In genomic region chr6:15551798-15552197, GRCh38 we compare ENCODE assay signal across 9 cellular contexts.
DNase-seq lines count a peak whose midpoint lies in the region; ATAC-seq, FAIRE-seq and TF ChIP-seq lines count a peak whose summit lies in the region.
"Had no signal": no experiment of that assay in that cellular context is flagged by ENCODE, and none has a peak within 500 bp of the region (broad histone marks: within the 10 kb centered on the region; RNA-seq: fewer than 3 reads in every experiment).

No MANE protein-coding gene starts in this region.

- H3K36me3 Mint-ChIP-seq in astrocyte (ENCODE audit: low read depth, unreplicated experiment): no peaks in the 10 kb centered on the region

- peaks cover 14% of the 10 kb centered on the region for H3K4me1 Mint-ChIP-seq in astrocyte (ENCODE audit: low read depth, unreplicated experiment)

- no peak overlapping the region for H3K4me3 ChIP-seq in SK-N-SH (ENCODE audit: low read depth in 2 of 2, low read length in 1 of 2)
- H3K4me3 ChIP-seq in astrocyte (ENCODE audit: insufficient read depth, low read depth, low read length): no peak overlapping the region
- H3K4me3 ChIP-seq in upper lobe of right lung: no peak overlapping the region
- H3K4me3 ChIP-seq in breast epithelium: no peak overlapping the region
- no peak overlapping the region for H3K4me3 ChIP-seq in effector memory CD4-positive, alpha-beta T cell (ENCODE audit: insufficient read depth, low read depth, low read length, poor library complexity, severe bottlenecking)
- H3K4me3 ChIP-seq: thoracic aorta had no signal

- H3K27me3 ChIP-seq in SK-N-SH (ENCODE audit: insufficient read depth) (no peaks in the 10 kb centered on the region), astrocyte (ENCODE audit: insufficient read depth, low read length) (no peaks in the 10 kb centered on the region), upper lobe of right lung (no peaks in the 10 kb centered on the region), breast epithelium (no peaks in the 10 kb centered on the region)
- no peaks in the 10 kb centered on the region for H3K27me3 ChIP-seq in effector memory CD4-positive, alpha-beta T cell (replicated peaks; ENCODE audit: control insufficient read depth, insufficient read depth, low read length, poor library complexity, severe bottlenecking)

- no peak for TF ChIP-seq RAD21 in SK-N-SH (IDR thresholded peaks at IDR 0.05; ENCODE audit: low read length)

- H3K4me1 ChIP-seq in SK-N-SH (ENCODE audit: control insufficient read depth in 1 of 2, insufficient read depth in 2 of 2, low read depth in 1 of 2, low read length in 1 of 2): peaks cover 0 to 19% of the 10 kb centered on the region in 2 experiments; a peak in 3 of 4 replicates
- no peaks in the 10 kb centered on the region for H3K4me1 ChIP-seq in astrocyte (ENCODE audit: insufficient read depth, low read length)
- H3K4me1 ChIP-seq in upper lobe of right lung: peaks cover 20% of the 10 kb centered on the region
- no peaks in the 10 kb centered on the region for H3K4me1 ChIP-seq in breast epithelium
- no peaks in the 10 kb centered on the region for H3K4me1 ChIP-seq in effector memory CD4-positive, alpha-beta T cell (ENCODE audit: control insufficient read depth, insufficient read depth, low read length, poor library complexity, severe bottlenecking)

- H3K9me3 Mint-ChIP-seq in astrocyte (ENCODE audit: unreplicated experiment): no peaks in the 10 kb centered on the region

- DNase-seq in SK-N-SH: peak; percentile 52
- DNase-seq in astrocyte (ENCODE audit: low read depth): peak; percentile 53
- peak; percentile 69 for DNase-seq in kidney tubule cell (ENCODE audit: low spot score)
- no peak for DNase-seq in upper lobe of right lung
- DNase-seq in breast epithelium (ENCODE audit: low spot score in 2 of 2): no peak
- no peak for DNase-seq in effector memory CD4-positive, alpha-beta T cell

- H3K9ac ChIP-seq in SK-N-SH (no peak overlapping the region), astrocyte (ENCODE audit: low read length) (no peak overlapping the region)

- no peak for FAIRE-seq in astrocyte (lab: Jason Lieb, UNC)

- no peaks in the 10 kb centered on the region for H4K20me1 ChIP-seq in SK-N-SH (ENCODE audit: insufficient read depth)
- peaks cover 8% of the 10 kb centered on the region for H4K20me1 ChIP-seq in astrocyte (ENCODE audit: insufficient read depth, low read length)

- H3F3A ChIP-seq in SK-N-SH (replicated peaks; ENCODE audit: insufficient read depth): no peaks in the 10 kb centered on the region

- H3K27ac Mint-ChIP-seq in astrocyte (ENCODE audit: unreplicated experiment): no peak overlapping the region

- H3K4me2 ChIP-seq in SK-N-SH: no peak overlapping the region
- H3K4me2 ChIP-seq in astrocyte (ENCODE audit: low read length): peak overlapping the region; percentile 19

- H3K9me3 ChIP-seq in SK-N-SH (no peaks in the 10 kb centered on the region), astrocyte (ENCODE audit: insufficient read depth, low read depth, low read length) (no peaks in the 10 kb centered on the region), upper lobe of right lung (no peaks in the 10 kb centered on the region), breast epithelium (no peaks in the 10 kb centered on the region)
- H3K9me3 ChIP-seq in effector memory CD4-positive, alpha-beta T cell (ENCODE audit: control insufficient read depth, low read length): no peaks in the 10 kb centered on the region
- H3K9me3 ChIP-seq: thoracic aorta had no signal

- no peaks in the 10 kb centered on the region for H3K27me3 Mint-ChIP-seq in astrocyte (ENCODE audit: low read depth, unreplicated experiment)

- H3K27ac ChIP-seq in SK-N-SH (ENCODE audit: low read depth in 2 of 2, low read length in 1 of 2): peak overlapping the region in 1 of 2 experiments; percentile 65; a peak in 2 of 4 replicates
- H3K27ac ChIP-seq in astrocyte (ENCODE audit: low read depth, low read length): no peak overlapping the region
- no peak overlapping the region for H3K27ac ChIP-seq in upper lobe of right lung
- H3K27ac ChIP-seq in breast epithelium: no peak overlapping the region
- no peak overlapping the region for H3K27ac ChIP-seq in effector memory CD4-positive, alpha-beta T cell (ENCODE audit: insufficient read depth, low read length, poor library complexity, severe bottlenecking)
- H3K27ac ChIP-seq: thoracic aorta had no signal

- CTCF ChIA-PET in SK-N-SH (lab: Yijun Ruan, JAX): no interaction called here

- H2AFZ ChIP-seq in SK-N-SH (ENCODE audit: low read depth) (no peak overlapping the region), astrocyte (ENCODE audit: low read depth, low read length) (no peak overlapping the region)

- H3K79me2 ChIP-seq in SK-N-SH (ENCODE audit: insufficient read depth) (no peaks in the 10 kb centered on the region), astrocyte (ENCODE audit: insufficient read depth, low read length) (no peaks in the 10 kb centered on the region)

- POLR2A ChIA-PET in SK-N-SH (lab: Yijun Ruan, JAX): no interaction called here

- intact Hi-C loops in upper lobe of right lung (cut with DNase I): no loop called here
- intact Hi-C loops in breast epithelium (cut with DNase I; ENCODE audit: low total_unique reads): no loop called here

- no peak for ATAC-seq in SK-N-SH treated with all-trans-retinoic acid at 6 μM for 48 hours
- ATAC-seq in upper lobe of right lung: peak; percentile 63
- ATAC-seq in HG03196 (IDR thresholded peaks at IDR 0.05; ENCODE audit: unreplicated experiment): no peak

- TF ChIP-seq EP300 in SK-N-SH (IDR thresholded peaks at IDR 0.05; ENCODE audit: borderline replicate concordance in 1 of 2, low read depth in 1 of 2, low read length in 1 of 2): no peak

- no peaks in the 10 kb centered on the region for H3K36me3 ChIP-seq in SK-N-SH (replicated peaks in 1 of 2; ENCODE audit: control insufficient read depth in 1 of 2, insufficient read depth in 2 of 2, low read length in 1 of 2)
- H3K36me3 ChIP-seq in astrocyte (ENCODE audit: insufficient read depth, low read length): no peaks in the 10 kb centered on the region
- no peaks in the 10 kb centered on the region for H3K36me3 ChIP-seq in upper lobe of right lung
- H3K36me3 ChIP-seq in breast epithelium: no peaks in the 10 kb centered on the region
- H3K36me3 ChIP-seq in effector memory CD4-positive, alpha-beta T cell (ENCODE audit: control insufficient read depth, insufficient read depth, low read length): no peaks in the 10 kb centered on the region
- H3K36me3 ChIP-seq: thoracic aorta had no signal

- no peak overlapping the region for H3K4me3 Mint-ChIP-seq in astrocyte (ENCODE audit: unreplicated experiment)

- WGBS in SK-N-SH (ENCODE audit: low lambda C conversion rate): 83% methylated on average over 6 of the region's 6 CpGs

- no peak for TF ChIP-seq POLR2A in breast epithelium (IDR thresholded peaks at IDR 0.05)

- no peaks in the 10 kb centered on the region for H3K9me2 ChIP-seq in SK-N-SH

- no peak for TF ChIP-seq CTCF in SK-N-SH (IDR thresholded peaks at IDR 0.05)
- no peak for TF ChIP-seq CTCF in astrocyte (IDR thresholded peaks at IDR 0.05; ENCODE audit: insufficient read depth, low read depth, low read length)
- no peak for TF ChIP-seq CTCF in upper lobe of right lung (IDR thresholded peaks at IDR 0.05)
- no peak for TF ChIP-seq CTCF in breast epithelium (IDR thresholded peaks at IDR 0.05)

TF ChIP-seq in SK-N-SH, 30 proteins besides CTCF, POLR2A, EP300 and RAD21 (continues in another document):
- TF ChIP-seq CHD2 (IDR thresholded peaks at IDR 0.05; ENCODE audit: low read length, partially characterized antibody) (peak; percentile 15), TEAD4 (IDR thresholded peaks at IDR 0.05; ENCODE audit: borderline replicate concordance, insufficient read depth) (no peak), RFX5 (IDR thresholded peaks at IDR 0.05; ENCODE audit: low read length) (no peak), RCOR1 (IDR thresholded peaks at IDR 0.05; ENCODE audit: low read length) (peak; percentile 33; the same call in 1 of the 2 replicates), FOXJ3 (CRISPR knock-in tag; IDR thresholded peaks at IDR 0.05) (0 out of 2 replicates have a peak, but pooled peaks have one; percentile 75), MXI1 (IDR thresholded peaks at IDR 0.05; ENCODE audit: low read depth, low read length) (peak; percentile 34; the same call in 1 of the 2 replicates), MAX (IDR thresholded peaks at IDR 0.05; ENCODE audit: low read depth) (no peak), GATA2 (CRISPR knock-in tag; IDR thresholded peaks at IDR 0.05) (peak; percentile 95), RXRA (IDR thresholded peaks at IDR 0.05; ENCODE audit: borderline replicate concordance, low read depth) (no peak)

TF ChIP-seq in SK-N-SH treated with all-trans-retinoic acid at 6 μM for 48 hours, 23 proteins besides CTCF, POLR2A, EP300 and RAD21 (continues in another document):
- TF ChIP-seq ZFP3 (CRISPR knock-in tag; IDR thresholded peaks at IDR 0.05) (no peak), TOX (CRISPR knock-in tag; IDR thresholded peaks at IDR 0.05; ENCODE audit: borderline replicate concordance) (no peak), ARNTL (CRISPR knock-in tag; IDR thresholded peaks at IDR 0.05; ENCODE audit: borderline replicate concordance, low read depth) (no peak), RARB (CRISPR knock-in tag; IDR thresholded peaks at IDR 0.05) (no peak), GLIS3 (CRISPR knock-in tag; IDR thresholded peaks at IDR 0.05) (no peak), CSDC2 (CRISPR knock-in tag; IDR thresholded peaks at IDR 0.05) (no peak), TCF4 (CRISPR knock-in tag; IDR thresholded peaks at IDR 0.05; ENCODE audit: borderline replicate concordance) (no peak), ZNF8 (CRISPR knock-in tag; IDR thresholded peaks at IDR 0.05) (no peak), ZC3H10 (CRISPR knock-in tag; IDR thresholded peaks at IDR 0.05) (no peak), CSRNP3 (CRISPR knock-in tag; IDR thresholded peaks at IDR 0.05) (no peak), ZFP30 (CRISPR knock-in tag; IDR thresholded peaks at IDR 0.05) (no peak), ZNF565 (CRISPR knock-in tag; conservative IDR thresholded peaks at IDR 0.05; ENCODE audit: low read depth) (no peak), SNAI2 (CRISPR knock-in tag; IDR thresholded peaks at IDR 0.05) (no peak)

Comparison
In these comparisons a context has a peak if more than half of its experiments do, and no peak if none do; other contexts are left out.
1. DNase-seq: peak in SK-N-SH (single experiment), astrocyte (single experiment) and kidney tubule cell (single experiment); none in upper lobe of right lung (single experiment), breast epithelium (0 of 2) and effector memory CD4-positive, alpha-beta T cell (0 of 3).